ENCODE assay signal across 8 cellular contexts in the genomic region with DNA sequence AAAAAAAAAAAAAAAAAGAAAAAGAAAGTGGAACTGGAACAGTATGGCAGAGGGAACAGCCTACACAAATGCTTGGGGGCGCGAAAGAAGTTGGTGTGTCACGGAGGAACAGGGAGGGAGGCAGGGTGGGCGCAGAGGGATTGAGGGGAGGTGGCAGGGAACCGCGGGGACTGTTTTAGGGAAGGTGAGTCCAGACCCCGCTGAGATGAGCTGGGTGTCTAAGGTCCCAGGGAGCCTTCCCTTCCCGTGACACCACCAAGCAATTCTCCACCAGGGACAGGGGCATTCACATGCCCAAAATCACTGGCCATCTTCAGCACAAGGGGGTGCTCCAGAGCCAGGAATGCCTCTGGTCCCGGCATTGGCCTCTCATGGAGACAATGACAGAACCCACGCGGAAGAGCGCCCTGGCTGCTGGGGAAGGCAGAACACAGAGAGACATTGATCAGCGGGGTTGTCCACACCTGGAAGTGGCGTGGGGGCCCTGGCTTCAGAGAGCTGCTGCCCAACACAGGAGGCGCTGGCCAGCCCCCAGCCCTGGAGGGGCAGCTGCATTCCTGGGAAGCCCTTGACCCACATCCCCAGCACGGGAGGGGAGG. TPM values are rescaled to one million over a fixed set of nuclear protein-coding genes. Genes with fewer than 3 reads are reported as not detected.
A peak's percentile ranks its signal among the peaks of the same experiment; 100 is the strongest.
DNase-seq lines count a peak whose midpoint lies in the region; ATAC-seq lines count a peak whose summit lies in the region.

No MANE protein-coding gene starts in this region.

- H3K27me3 Mint-ChIP-seq in central memory CD8-positive, alpha-beta T cell: no peaks in the 10 kb centered on the region
- no peaks in the 10 kb centered on the region for H3K27me3 Mint-ChIP-seq in stimulated activated naive CD8-positive, alpha-beta T cell treated with anti-CD3 and anti-CD28 coated beads, Interleukin-15, Interleukin-2, amounts not matched to agents 100 ng/mL and 50 ng/mL, for 24 hours

- peak overlapping the region; percentile 96 for H3K27ac Mint-ChIP-seq in central memory CD8-positive, alpha-beta T cell (ENCODE audit: low read depth)
- peak overlapping the region; percentile 63 for H3K27ac Mint-ChIP-seq in stimulated activated naive CD8-positive, alpha-beta T cell treated with anti-CD3 and anti-CD28 coated beads, Interleukin-15, Interleukin-2, amounts not matched to agents 100 ng/mL and 50 ng/mL, for 24 hours

- H3K9me3 Mint-ChIP-seq in central memory CD8-positive, alpha-beta T cell: no peaks in the 10 kb centered on the region
- H3K9me3 Mint-ChIP-seq in stimulated activated naive CD8-positive, alpha-beta T cell treated with anti-CD3 and anti-CD28 coated beads, Interleukin-15, Interleukin-2, amounts not matched to agents 100 ng/mL and 50 ng/mL, for 24 hours: no peaks in the 10 kb centered on the region

- no peak for ATAC-seq in central memory CD8-positive, alpha-beta T cell (replicated peaks; ENCODE audit: extremely low read depth, poor library complexity, severe bottlenecking)
- ATAC-seq in GM21825 (IDR thresholded peaks at IDR 0.05; ENCODE audit: unreplicated experiment): no peak
- no peak for ATAC-seq in HG03135 (IDR thresholded peaks at IDR 0.05; ENCODE audit: unreplicated experiment)

- H3K27ac ChIP-seq in SJCRH30: no peak overlapping the region

- no peaks in the 10 kb centered on the region for H3K27me3 ChIP-seq in SJCRH30

- peaks cover 28% of the 10 kb centered on the region for H3K4me1 Mint-ChIP-seq in central memory CD8-positive, alpha-beta T cell
- H3K4me1 Mint-ChIP-seq in stimulated activated naive CD8-positive, alpha-beta T cell treated with anti-CD3 and anti-CD28 coated beads, Interleukin-15, Interleukin-2, amounts not matched to agents 100 ng/mL and 50 ng/mL, for 24 hours (ENCODE audit: low read depth): peaks cover 30% of the 10 kb centered on the region

- DNase-seq in DMS53 treated with DMSO at 0.1 percent for 48 hours (lab: John Stamatoyannopoulos, UW; ENCODE audit: unreplicated experiment): peak; percentile 22
- DNase-seq in HPDE6-E6E7 (ENCODE audit: extremely low spot score): peak; percentile 36
- DNase-seq in SJCRH30: peak; percentile 74 to 84
- no peak for DNase-seq in central memory CD8-positive, alpha-beta T cell (ENCODE audit: low spot score in 2 of 2)
- DNase-seq in kidney glomerular epithelial cell (lab: John Stamatoyannopoulos, UW): peak; percentile 43

- no peaks in the 10 kb centered on the region for H3K9me3 ChIP-seq in SJCRH30 (replicated peaks)

- H3K4me1 ChIP-seq in SJCRH30: 0 out of 2 replicates have a peak, but pooled peaks cover 3% of the 10 kb centered on the region

- peak overlapping the region; percentile 92 for H3K4me3 Mint-ChIP-seq in central memory CD8-positive, alpha-beta T cell
- no peak overlapping the region for H3K4me3 Mint-ChIP-seq in stimulated activated naive CD8-positive, alpha-beta T cell treated with anti-CD3 and anti-CD28 coated beads, Interleukin-15, Interleukin-2, amounts not matched to agents 100 ng/mL and 50 ng/mL, for 24 hours

- peaks cover 36% of the 10 kb centered on the region for H3K36me3 ChIP-seq in SJCRH30

- H3K4me3 ChIP-seq in SJCRH30: no peak overlapping the region

- H3K36me3 Mint-ChIP-seq in central memory CD8-positive, alpha-beta T cell (ENCODE audit: insufficient read depth): peaks cover 74% of the 10 kb centered on the region
- peaks cover 33% of the 10 kb centered on the region for H3K36me3 Mint-ChIP-seq in stimulated activated naive CD8-positive, alpha-beta T cell treated with anti-CD3 and anti-CD28 coated beads, Interleukin-15, Interleukin-2, amounts not matched to agents 100 ng/mL and 50 ng/mL, for 24 hours (ENCODE audit: low read depth)

RNA-seq across cellular contexts. Expression of a gene that starts 6.9 kb away (rescaled TPM):
- 0.06 and 0.10 TPM in 2 replicates for total RNA-seq in SJCRH30 (2014; rRNA removed; shearing (Covaris generic))

RNA-seq across cellular contexts. Expression of a gene that starts 18.8 kb away (rescaled TPM):
- 40.1 and 50.2 TPM in 2 replicates for total RNA-seq in SJCRH30 (2014; rRNA removed; shearing (Covaris generic))

RNA-seq across cellular contexts. Expression of a gene that starts 25.9 kb away (rescaled TPM):
- 6.9 and 11.5 TPM in 2 replicates for total RNA-seq in SJCRH30 (2014; rRNA removed; shearing (Covaris generic))

RNA-seq across cellular contexts. Expression of a gene that starts 32.9 kb away (rescaled TPM):
- not detected in 2 replicates for total RNA-seq in SJCRH30 (2014; rRNA removed; shearing (Covaris generic))

RNA-seq across cellular contexts. Expression of a gene that starts 38.4 kb away (rescaled TPM):
- 44.5 and 49.1 TPM in 2 replicates for total RNA-seq in SJCRH30 (2014; rRNA removed; shearing (Covaris generic))

Comparison
In these comparisons a context has a peak if more than half of its experiments do, and no peak if none do; other contexts are left out.
1. DNase-seq: peak in DMS53 treated with DMSO at 0.1 percent for 48 hours (single experiment), HPDE6-E6E7 (single experiment), SJCRH30 (2 of 2) and kidney glomerular epithelial cell (single experiment); none in central memory CD8-positive, alpha-beta T cell (0 of 2).